ENCODE assay signal across 8 cellular contexts in genomic region chr2:134120718-134121630, GRCh38.
A peak's percentile ranks its signal among the peaks of the same experiment; 100 is the strongest.
DNase-seq lines count a peak whose midpoint lies in the region; ATAC-seq, FAIRE-seq and TF ChIP-seq lines count a peak whose summit lies in the region.

No MANE protein-coding gene starts in this region.

- H3K4me1 ChIP-seq in HCT116 (ENCODE audit: control insufficient read depth in 1 of 2, insufficient read depth in 2 of 2, low read length in 2 of 2) (peaks cover 16 to 19% of the 10 kb centered on the region in 2 experiments; a peak in 3 of 4 replicates), HepG2 (ENCODE audit: insufficient read depth, low read length) (peaks cover 69% of the 10 kb centered on the region)

- peak overlapping the region; percentile 62 to 81 for H3K4me3 ChIP-seq in HCT116 (replicated peaks in 1 of 2; ENCODE audit: low read depth in 1 of 2, low read length in 2 of 2)
- peak overlapping the region; percentile 80 to 90 (median 83) for H3K4me3 ChIP-seq in HepG2 (replicated peaks in 1 of 3; ENCODE audit: insufficient read depth in 1 of 3, low read depth in 2 of 3, low read length in 3 of 3)

- H3K79me2 ChIP-seq in HCT116 (ENCODE audit: insufficient read depth, low read length) (peaks cover 49% of the 10 kb centered on the region), HepG2 (ENCODE audit: insufficient read depth, low read length) (peaks cover 53% of the 10 kb centered on the region)

- H3K9ac ChIP-seq in HCT116 (ENCODE audit: low read length): peak overlapping the region; percentile 79
- H3K9ac ChIP-seq in HepG2 (ENCODE audit: insufficient read depth, low read depth, low read length): peak overlapping the region; percentile 76

- H3K36me3 Mint-ChIP-seq in activated CD4-positive, alpha-beta T cell treated with anti-CD3 and anti-CD28 coated beads for 36 hours (ENCODE audit: low read depth): no peaks in the 10 kb centered on the region

- H3K27me3 ChIP-seq in HCT116 (ENCODE audit: insufficient read depth, low read length) (no peaks in the 10 kb centered on the region), HepG2 (ENCODE audit: control insufficient read depth in 1 of 2, insufficient read depth in 2 of 2, low read length in 2 of 2) (no peaks in the 10 kb centered on the region)

- in situ Hi-C loops in GM13976 (cut with MboI; ENCODE audit: low sequenced_read_pairs, unreplicated experiment) (no loop called here), HepG2 (cut with HindIII; ENCODE audit: extremely low pct_ligation_motif_present, low pct_unique_long_range_greater_than_20kb) (loop anchor here (5.0 to 10.0 kb wide), 2 partner anchors 291 to 334 kb away; no protein-coding TSS in a partner anchor)

- RAD21 ChIA-PET in HCT116 (lab: Charles Lee; ENCODE audit: low non-redundant PET in 1 of 2, low total read pairs in 2 of 2, uncharacterized antibody in 2 of 2, unreplicated experiment in 2 of 2): no interaction called here

- POLR2A ChIA-PET in HCT116 (lab: Charles Lee) (no interaction called here), HepG2 (lab: Yijun Ruan, JAX) (interaction anchor here (1.3 to 4.5 kb wide), 3 partner anchors 8 to 291 kb away, joined by 6 to 48 read pairs (median 14); no protein-coding TSS in a partner anchor)
- POLR2A ChIA-PET in activated CD4-positive, alpha-beta T cell treated with anti-CD3 and anti-CD28 coated beads for 36 hours (lab: Charles Lee): interaction anchor here (1.3 kb wide), 1 partner anchor 97 kb away, joined by 5 read pairs; no protein-coding TSS in a partner anchor

- BruUV-seq in HCT116 (replicated peaks; lab: Mats Ljungman, UMichigan) (no TSS peak), HepG2 (replicated peaks; lab: Mats Ljungman, UMichigan) (no TSS peak)

- no peaks in the 10 kb centered on the region for H3K36me3 ChIP-seq in HCT116 (ENCODE audit: control insufficient read depth in 1 of 2, insufficient read depth in 2 of 2, low read length in 2 of 2)
- H3K36me3 ChIP-seq in HepG2 (replicated peaks in 1 of 2; ENCODE audit: control insufficient read depth in 1 of 2, insufficient read depth in 2 of 2, low read length in 2 of 2): no peaks in the 10 kb centered on the region

- DNase-seq in GM13976 (ENCODE audit: low spot score): peak; percentile 86
- no peak for DNase-seq in HCT116 (ENCODE audit: low read depth, low spot score)
- peak; percentile 69 for DNase-seq in NAMALWA (ENCODE audit: low spot score)
- DNase-seq in activated CD4-positive, alpha-beta T cell treated with anti-CD3 and anti-CD28 coated beads for 36 hours: peak; percentile 78
- peak; percentile 50 for DNase-seq in dedifferentiated amniotic fluid mesenchymal stem cell (ENCODE audit: extremely low spot score)
- no peak for DNase-seq in HepG2 (ENCODE audit: low spot score)
- peak; percentile 46 to 56 for DNase-seq in stimulated activated CD4-positive, alpha-beta T cell treated with anti-CD3 and anti-CD28 coated beads, Interleukin-4, amount 100 ng/mL, for 48 hours (ENCODE audit: low read depth in 2 of 2)
- DNase-seq in NK-92 treated with Interleukin-12 subunit alpha and Interleukin-12 subunit beta, amount 100 ng/mL, for 24 hours (lab: John Stamatoyannopoulos, UW): no peak

- H3K27ac ChIP-seq in HCT116 (ENCODE audit: low read depth, low read length) (peak overlapping the region; percentile 87), HepG2 (ENCODE audit: extremely low read length, insufficient read depth, low read length) (peak overlapping the region; percentile 82)

- TF ChIP-seq EP300 in HepG2 (IDR thresholded peaks at IDR 0.05; ENCODE audit: low read depth in 2 of 2, low read length in 2 of 2) (no peak), HepG2 (CRISPR knock-in tag; IDR thresholded peaks at IDR 0.05; ENCODE audit: borderline replicate concordance) (no peak)

- TF ChIP-seq RAD21 in HCT116 (IDR thresholded peaks at IDR 0.05; ENCODE audit: low read depth): 0 out of 2 replicates have a peak, but pooled peaks have one; percentile 8
- TF ChIP-seq RAD21 in HepG2 (CRISPR knock-in tag; IDR thresholded peaks at IDR 0.05): no peak; the same call in 1 of the 2 replicates

- no peak overlapping the region for H3K27ac Mint-ChIP-seq in activated CD4-positive, alpha-beta T cell treated with anti-CD3 and anti-CD28 coated beads for 36 hours

- H3K9me3 ChIP-seq in HCT116 (ENCODE audit: control insufficient read depth in 1 of 2, insufficient read depth in 1 of 2, low read depth in 1 of 2, low read length in 2 of 2) (no peaks in the 10 kb centered on the region), HepG2 (ENCODE audit: low read length) (no peaks in the 10 kb centered on the region)

- peak overlapping the region; percentile 80 for H3K4me3 Mint-ChIP-seq in activated CD4-positive, alpha-beta T cell treated with anti-CD3 and anti-CD28 coated beads for 36 hours

- peaks cover 2% of the 10 kb centered on the region for H3K27me3 Mint-ChIP-seq in activated CD4-positive, alpha-beta T cell treated with anti-CD3 and anti-CD28 coated beads for 36 hours

- 0% methylated on average over 29 of the region's 86 CpGs for WGBS in HepG2 (ENCODE audit: low lambda C conversion rate)

- H4K20me1 ChIP-seq in HCT116 (ENCODE audit: insufficient read depth): no peaks in the 10 kb centered on the region
- peaks cover 32% of the 10 kb centered on the region for H4K20me1 ChIP-seq in HepG2 (ENCODE audit: insufficient read depth, low read length)

- no peak for TF ChIP-seq CTCF in GM13976 (IDR thresholded peaks at IDR 0.05; ENCODE audit: borderline replicate concordance, control extremely low read depth, extremely low read depth, insufficient read depth, missing control alignments)
- TF ChIP-seq CTCF in HCT116 (IDR thresholded peaks at IDR 0.05 in 2 of 3, conservative IDR thresholded peaks at IDR 0.05 in 1 of 3; ENCODE audit: borderline replicate concordance in 1 of 3, insufficient read depth in 1 of 3, low read depth in 2 of 3, low read length in 2 of 3): no peak
- TF ChIP-seq CTCF in HepG2 (CRISPR knock-in tag; IDR thresholded peaks at IDR 0.05): no peak; the same call in 1 of the 2 replicates

- H3K4me2 ChIP-seq in HCT116 (ENCODE audit: low read length): peak overlapping the region; percentile 90
- peak overlapping the region; percentile 96 for H3K4me2 ChIP-seq in HepG2 (ENCODE audit: low read depth, low read length)

- no peaks in the 10 kb centered on the region for H3K9me2 ChIP-seq in HCT116 (ENCODE audit: insufficient read depth)

- H3K4me1 Mint-ChIP-seq in activated CD4-positive, alpha-beta T cell treated with anti-CD3 and anti-CD28 coated beads for 36 hours: peaks cover 54% of the 10 kb centered on the region

- H2AFZ ChIP-seq in HCT116 (ENCODE audit: low read depth, low read length, poor library complexity, severe bottlenecking) (no peak overlapping the region), HepG2 (ENCODE audit: low read length) (no peak overlapping the region)

- no peak for FAIRE-seq in HepG2 (lab: Jason Lieb, UNC)

- H3K9me3 Mint-ChIP-seq in activated CD4-positive, alpha-beta T cell treated with anti-CD3 and anti-CD28 coated beads for 36 hours (ENCODE audit: low read depth): no peaks in the 10 kb centered on the region

- intact Hi-C loops in HCT116 (cut with micrococcal nuclease) (no loop called here), HepG2 (cut with micrococcal nuclease; ENCODE audit: unreplicated experiment) (loop anchor here (5.0 kb wide), 1 partner anchor 51 kb away; no protein-coding TSS in a partner anchor)
- intact Hi-C loops in activated CD4-positive, alpha-beta T cell treated with anti-CD3 and anti-CD28 coated beads for 36 hours (cut with DNase I, micrococcal nuclease): loop anchor here in 1 of 2 experiments (5.0 to 10.0 kb wide), 3 partner anchors 544 to 1411 kb away; partner anchors contain the start of genes R3HDM1, RAB3GAP1 and ZRANB3

- CTCF ChIA-PET in HCT116 (lab: Charles Lee) (interaction anchor here (1.0 to 3.3 kb wide), 2 partner anchors 86 to 123 kb away, joined by 3 to 43 read pairs; no protein-coding TSS in a partner anchor), HepG2 (lab: Yijun Ruan, JAX; ENCODE audit: low intra/inter-chr PET ratio, low total read pairs) (interaction anchor here (3.2 kb wide), 1 partner anchor 86 kb away, joined by 60 read pairs; no protein-coding TSS in a partner anchor)
- CTCF ChIA-PET in activated CD4-positive, alpha-beta T cell treated with anti-CD3 and anti-CD28 coated beads for 36 hours (lab: Charles Lee): interaction anchor here (0.9 to 5.7 kb wide), 9 partner anchors 10 to 330 kb away, joined by 3 to 125 read pairs (median 4); no protein-coding TSS in a partner anchor

- TF ChIP-seq POLR2A in HCT116 (IDR thresholded peaks at IDR 0.05; ENCODE audit: borderline replicate concordance, extremely low read depth, insufficient read depth, insufficient read length): no peak
- peak in 1 of 2 experiments; percentile 60; a peak in 1 of 4 replicates for TF ChIP-seq POLR2A in HepG2 (IDR thresholded peaks at IDR 0.05; ENCODE audit: insufficient read depth in 1 of 2, low read depth in 2 of 2, low read length in 2 of 2)

- ATAC-seq in HCT116: peak; percentile 45
- peak; percentile 66 for ATAC-seq in activated CD4-positive, alpha-beta T cell treated with anti-CD3 and anti-CD28 coated beads for 36 hours
- ATAC-seq in HepG2: peak; percentile 74

TF ChIP-seq in HCT116, 20 proteins besides CTCF, POLR2A, EP300 and RAD21 (continues in another document):
- peak; percentile 21 for TF ChIP-seq TCF7L2 (IDR thresholded peaks at IDR 0.05; ENCODE audit: borderline replicate concordance, extremely low read depth, insufficient read depth, insufficient read length)
- TF ChIP-seq, protein P1, sequence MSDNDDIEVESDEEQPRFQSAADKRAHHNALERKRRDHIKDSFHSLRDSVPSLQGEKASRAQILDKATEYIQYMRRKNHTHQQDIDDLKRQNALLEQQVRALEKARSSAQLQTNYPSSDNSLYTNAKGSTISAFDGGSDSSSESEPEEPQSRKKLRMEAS (IDR thresholded peaks at IDR 0.05): peak; percentile 44; the same call in 1 of the 2 replicates
- TF ChIP-seq SIN3A (IDR thresholded peaks at IDR 0.05; ENCODE audit: low read depth): 0 out of 2 replicates have a peak, but pooled peaks have one; percentile 34

TF ChIP-seq in HepG2, 621 proteins besides CTCF, POLR2A, EP300 and RAD21 (continues in another document):
- TF ChIP-seq, protein P2, sequence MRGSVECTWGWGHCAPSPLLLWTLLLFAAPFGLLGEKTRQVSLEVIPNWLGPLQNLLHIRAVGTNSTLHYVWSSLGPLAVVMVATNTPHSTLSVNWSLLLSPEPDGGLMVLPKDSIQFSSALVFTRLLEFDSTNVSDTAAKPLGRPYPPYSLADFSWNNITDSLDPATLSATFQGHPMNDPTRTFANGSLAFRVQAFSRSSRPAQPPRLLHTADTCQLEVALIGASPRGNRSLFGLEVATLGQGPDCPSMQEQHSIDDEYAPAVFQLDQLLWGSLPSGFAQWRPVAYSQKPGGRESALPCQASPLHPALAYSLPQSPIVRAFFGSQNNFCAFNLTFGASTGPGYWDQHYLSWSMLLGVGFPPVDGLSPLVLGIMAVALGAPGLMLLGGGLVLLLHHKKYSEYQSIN (CRISPR knock-in tag; IDR thresholded peaks at IDR 0.05; ENCODE audit: borderline replicate concordance): no peak
- no peak for TF ChIP-seq ATF1 (CRISPR knock-in tag; IDR thresholded peaks at IDR 0.05)
- no peak for TF ChIP-seq ZNF75D (CRISPR knock-in tag; IDR thresholded peaks at IDR 0.05; ENCODE audit: borderline replicate concordance)
- TF ChIP-seq ZNF567 (CRISPR knock-in tag; IDR thresholded peaks at IDR 0.05; ENCODE audit: borderline replicate concordance): no peak
- TF ChIP-seq RFX5 (IDR thresholded peaks at IDR 0.05; ENCODE audit: low read depth, low read length): no peak

Comparison
In these comparisons a context has a peak if more than half of its experiments do, and no peak if none do; other contexts are left out.
1. DNase-seq: peak in GM13976 (single experiment), NAMALWA (single experiment), activated CD4-positive, alpha-beta T cell treated with anti-CD3 and anti-CD28 coated beads for 36 hours (single experiment), dedifferentiated amniotic fluid mesenchymal stem cell (single experiment) and stimulated activated CD4-positive, alpha-beta T cell treated with anti-CD3 and anti-CD28 coated beads, Interleukin-4, amount 100 ng/mL, for 48 hours (2 of 2); none in HCT116 (single experiment), HepG2 (single experiment) and NK-92 treated with Interleukin-12 subunit alpha and Interleukin-12 subunit beta, amount 100 ng/mL, for 24 hours (single experiment).
2. Peak in every context shown above with its lines, with median percentiles within 50 percentile points of each other: ATAC-seq.